In the genomic region with DNA sequence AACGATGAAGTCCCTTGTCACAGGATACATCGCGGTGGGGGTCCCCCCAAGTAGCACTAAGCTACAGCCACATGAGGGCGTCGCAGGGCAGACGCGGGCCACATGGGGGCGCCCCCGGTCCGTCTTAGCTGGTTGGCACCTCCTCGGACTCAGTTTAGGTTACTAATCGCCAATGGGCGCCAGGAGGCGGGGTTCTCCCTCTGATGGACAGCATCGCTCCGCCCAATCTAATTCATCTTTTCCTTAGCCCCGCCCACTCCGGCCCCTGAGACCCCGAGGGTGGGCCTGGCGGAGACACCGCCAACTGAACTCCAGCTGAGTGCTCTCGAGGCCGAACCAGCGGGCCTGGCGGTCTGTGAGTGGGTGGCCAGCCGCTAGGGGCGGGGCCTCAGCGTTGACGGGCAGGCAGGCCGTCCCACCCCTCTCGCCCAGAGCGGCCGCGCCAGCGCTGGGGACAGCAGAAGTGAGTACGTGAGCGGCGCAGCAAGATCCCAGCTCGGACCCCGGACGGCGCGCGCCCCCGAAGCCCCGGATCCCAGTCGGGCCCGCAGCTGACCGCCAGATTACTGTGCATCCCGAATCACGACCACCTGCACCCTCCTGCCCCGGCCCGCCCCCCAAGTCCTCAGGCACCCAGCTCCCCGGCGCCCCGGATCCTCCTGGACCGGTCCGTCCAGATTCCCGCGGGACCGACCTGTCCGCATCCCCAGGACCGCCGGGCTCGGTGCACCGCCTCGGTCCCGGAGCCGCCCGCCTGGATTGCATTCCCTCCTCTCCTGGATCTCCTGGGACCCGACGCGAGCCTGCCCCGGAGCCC, we compare ENCODE assay signal across 8 cellular contexts. TPM values are rescaled to one million over a fixed set of nuclear protein-coding genes. Genes with fewer than 3 reads are reported as not detected.
DNase-seq lines count a peak whose midpoint lies in the region; ATAC-seq and TF ChIP-seq lines count a peak whose summit lies in the region.

A gene (plus strand): TSS at position 457 of the 817 bp plus-strand sequence. CDS start 451 bp downstream, outside the sequence.

- H3K9me3 Mint-ChIP-seq in natural killer cell = no peaks in the 10 kb centered on the region
- no peaks in the 10 kb centered on the region for H3K9me3 Mint-ChIP-seq in stimulated activated naive B cell treated with anti-CD40 and anti-IgM and Interleukin-4, amounts not matched to agents 10 μg/mL and 1 μg/mL and 100 μg/mL, for 72 hours

- peak within 1 kb of the TSS; percentile 82 for H3K4me3 Mint-ChIP-seq in natural killer cell
- peak within 1 kb of the TSS; percentile 72 to 76 for H3K4me3 Mint-ChIP-seq in stimulated activated naive B cell treated with anti-CD40 and anti-IgM and Interleukin-4, amounts not matched to agents 10 μg/mL and 1 μg/mL and 100 μg/mL, for 72 hours

- peak; percentile 85 to 93 (median 88) for ATAC-seq in natural killer cell
- peak; percentile 93 to 94 for ATAC-seq in stimulated activated naive B cell treated with anti-CD40 and anti-IgM and Interleukin-4, amounts not matched to agents 10 μg/mL and 1 μg/mL and 100 μg/mL, for 72 hours (replicated peaks)

- peaks cover 53 to 55% of the 10 kb centered on the region in 2 donors for H3K27me3 Mint-ChIP-seq in natural killer cell (ENCODE audit: low read depth in 2 of 2)
- H3K27me3 Mint-ChIP-seq in stimulated activated naive B cell treated with anti-CD40 and anti-IgM and Interleukin-4, amounts not matched to agents 10 μg/mL and 1 μg/mL and 100 μg/mL, for 72 hours = peaks cover 47 to 64% of the 10 kb centered on the region in 2 donors

- H3K27me3 ChIP-seq in MG63 = no peaks in the 10 kb centered on the region; the same call in 1 of the 2 replicates

- DNase-seq in ELR (ENCODE audit: low read depth) = peak; percentile 99
- DNase-seq in HCEC 1CT = peak; percentile 94
- peak; percentile 99 for DNase-seq in MG63
- DNase-seq in SHP77 (lab: John Stamatoyannopoulos, UW) = peak; percentile 98
- peak; percentile 95 for DNase-seq in activated effector memory CD4-positive, alpha-beta T cell treated with anti-CD3 and anti-CD28 coated beads, Interleukin-2, amount 50 U/mL, for 16 hours
- peak; percentile 99 for DNase-seq in fibroblast of pulmonary artery (ENCODE audit: low read depth)
- peak; percentile 91 for DNase-seq in natural killer cell
- DNase-seq in stimulated activated naive B cell treated with anti-CD40 and anti-IgM and Interleukin-4, amounts not matched to agents 10 μg/mL and 1 μg/mL and 100 μg/mL, for 72 hours = peak; percentile 96

- intact Hi-C loops in natural killer cell (cut with micrococcal nuclease) = loop anchor here (1.0 kb wide), 3 partner anchors 166 to 387 kb away; a partner anchor contains a TSS

- peak within 1 kb of the TSS; percentile 56 for H3K4me3 ChIP-seq in MG63
- peak within 1 kb of the TSS; percentile 44 for H3K4me3 ChIP-seq in fibroblast of pulmonary artery (replicated peaks; ENCODE audit: low read depth, low read length)

- TF ChIP-seq CTCF in fibroblast of pulmonary artery (IDR thresholded peaks at IDR 0.05; ENCODE audit: low read length, missing control alignments) (peak; percentile 97), natural killer cell (IDR thresholded peaks at IDR 0.05) (peak; percentile 99)

- H3K9me3 ChIP-seq in MG63 = no peaks in the 10 kb centered on the region

- H3K27ac Mint-ChIP-seq in natural killer cell = peak within 1 kb of the TSS; percentile 55 to 85
- H3K27ac Mint-ChIP-seq in stimulated activated naive B cell treated with anti-CD40 and anti-IgM and Interleukin-4, amounts not matched to agents 10 μg/mL and 1 μg/mL and 100 μg/mL, for 72 hours = peak within 1 kb of the TSS; percentile 44

- H3K4me1 Mint-ChIP-seq in natural killer cell = peaks cover 15 to 16% of the 10 kb centered on the region in 2 donors
- H3K4me1 Mint-ChIP-seq in stimulated activated naive B cell treated with anti-CD40 and anti-IgM and Interleukin-4, amounts not matched to agents 10 μg/mL and 1 μg/mL and 100 μg/mL, for 72 hours = peaks cover 12 to 16% of the 10 kb centered on the region in 2 donors

- H3K36me3 Mint-ChIP-seq in natural killer cell = no peaks in the 10 kb centered on the region
- no peaks in the 10 kb centered on the region for H3K36me3 Mint-ChIP-seq in stimulated activated naive B cell treated with anti-CD40 and anti-IgM and Interleukin-4, amounts not matched to agents 10 μg/mL and 1 μg/mL and 100 μg/mL, for 72 hours

- no peaks in the 10 kb centered on the region for H3K36me3 ChIP-seq in MG63

RNA-seq across cellular contexts. Expression of the gene that starts here (rescaled TPM):
- 1.8 and 8.7 TPM in 2 replicates for total RNA-seq in MG63 (2014; rRNA removed; shearing (Covaris generic); ENCODE audit: low replicate concordance)
- not detected for total RNA-seq in natural killer cell

Comparison
In these comparisons a context has a peak if more than half of its experiments do, and no peak if none do; other contexts are left out.
1. Peak in every context shown above with its lines: DNase-seq, ATAC-seq and H3K4me3 ChIP-seq.
2. Peak in DNase-seq and ATAC-seq in natural killer cell; RNA of the gene not detected or under 1 TPM.